In genomic region chr12:96098631-96099030, GRCh38 we compare ENCODE assay signal across 26 cellular contexts.
"Had no signal": no experiment of that assay in that cellular context is flagged by ENCODE, and none has a peak within 500 bp of the region (broad histone marks: within the 10 kb centered on the region; RNA-seq: fewer than 3 reads in every experiment).

No MANE protein-coding gene starts in this region.

- H3K9me3 ChIP-seq: lower lobe of right lung, pancreas, psoas muscle, sigmoid colon, vagina had no signal

- H3K36me3 ChIP-seq: brain microvascular endothelial cell, lower lobe of right lung, pancreas, sigmoid colon, vagina, WERI-Rb-1 had no signal

- DNase-seq: activated CD4-positive, alpha-beta memory T cell treated with anti-CD3 and anti-CD28 coated beads, Interleukin-2, amount 10 ng/mL, durations not matched to agents 7 days and 5 days; activated CD4-positive, alpha-beta T cell treated with anti-CD3 and anti-CD28 coated beads, Interleukin-2, amount 10 ng/mL, durations not matched to agents 7 days and 5 days; activated CD8-positive, alpha-beta memory T cell treated with anti-CD3 and anti-CD28 coated beads, Interleukin-2, amount 50 U/mL, for 48 hours; activated gamma-delta T cell; activated naive CD4-positive, alpha-beta T cell treated with anti-CD3 and anti-CD28 coated beads, Interleukin-2, amount 50 U/mL, for 16 hours; activated T-cell treated with anti-CD3 and anti-CD28 coated beads, Interleukin-2, amount 50 U/mL, for 24 hours; amniotic stem cell; brain microvascular endothelial cell; endodermal cell; foreskin fibroblast; head of caudate nucleus; immature natural killer cell; lower lobe of right lung; mesenchymal stem cell; naive thymus-derived CD8-positive, alpha-beta T cell; nucleus accumbens; pancreas; psoas muscle; sigmoid colon; small intestine; stimulated activated CD4-positive, alpha-beta T cell treated with anti-CD3 and anti-CD28 coated beads, Interleukin-4, amount 100 ng/mL, for 24 hours had no signal

- H3K27ac ChIP-seq: brain microvascular endothelial cell, pancreas, psoas muscle, sigmoid colon, vagina, WERI-Rb-1 had no signal

- H3K27me3 ChIP-seq: brain microvascular endothelial cell, pancreas, sigmoid colon, vagina had no signal

- ATAC-seq: activated CD4-positive, CD25-positive, alpha-beta regulatory T cell treated with anti-CD3 and anti-CD28 coated beads, Interleukin-2, amount 50 U/mL, for 24 hours; esophagus mucosa; lower lobe of right lung; naive thymus-derived CD8-positive, alpha-beta T cell; pancreas; psoas muscle; stimulated activated effector memory CD8-positive, alpha-beta T cell treated with anti-CD3 and anti-CD28 coated beads, Interleukin-12 subunit alpha, Interleukin-12 subunit beta, amount 100 ng/mL, for 72 hours had no signal

- H3K4me3 ChIP-seq: lower lobe of right lung, pancreas, psoas muscle, sigmoid colon, vagina had no signal

- H3K4me1 ChIP-seq: pancreas, psoas muscle, sigmoid colon, vagina had no signal
